In genomic region chr16:75593308-75593707, GRCh38 we compare ENCODE assay signal across 20 cellular contexts. TPM values are rescaled to one million over a fixed set of nuclear protein-coding genes. Genes with fewer than 3 reads are reported as not detected.
DNase-seq lines count a peak whose midpoint lies in the region; FAIRE-seq and TF ChIP-seq lines count a peak whose summit lies in the region.
"Had no signal": no experiment of that assay in that cellular context is flagged by ENCODE, and none has a peak within 500 bp of the region (broad histone marks: within the 10 kb centered on the region; RNA-seq: fewer than 3 reads in every experiment).

No MANE protein-coding gene starts in this region.

- DNase-seq in A673 (ENCODE audit: low spot score) = peak; percentile 28
- DNase-seq in H9 = no peak
- no peak for DNase-seq in astrocyte (ENCODE audit: low read depth)
- DNase-seq in NCI-H1105 (lab: John Stamatoyannopoulos, UW) = no peak
- DNase-seq in mammary epithelial cell = no peak
- DNase-seq in GM12892 (ENCODE audit: insufficient read length) = no peak
- DNase-seq: activated CD4-positive, alpha-beta T cell treated with anti-CD3 and anti-CD28 coated beads for 1 hour; activated naive CD4-positive, alpha-beta T cell; activated T-cell treated with anti-CD3 and anti-CD28 coated beads, Interleukin-2, amount 50 U/mL, for 4 hours; effector CD8-positive, alpha-beta T cell; Kasumi-1; left cardiac atrium; NCI-H1930; NCI-H226; Peyer's patch; transverse colon had no signal

- TF ChIP-seq POLR2A in GM12892 (IDR thresholded peaks at IDR 0.05; ENCODE audit: low read depth, low read length) = no peak

- dilution Hi-C loops in mammary epithelial cell (cut with HindIII; ENCODE audit: low sequenced_read_pairs) = no loop called here

- H3K9me3 Mint-ChIP-seq in H9 = peaks cover 2 to 9% of the 10 kb centered on the region in 2 experiments; a peak in 4 of 5 replicates
- H3K9me3 Mint-ChIP-seq in astrocyte (ENCODE audit: unreplicated experiment) = no peaks in the 10 kb centered on the region

- H4K20me1 ChIP-seq in H9 (ENCODE audit: control insufficient read depth, insufficient read depth, insufficient read length) (no peaks in the 10 kb centered on the region), astrocyte (ENCODE audit: insufficient read depth, low read length) (peaks cover 3% of the 10 kb centered on the region), mammary epithelial cell (ENCODE audit: insufficient read depth, low read length) (no peaks in the 10 kb centered on the region)

- no peak overlapping the region for H3T11ph ChIP-seq in H9 (ENCODE audit: low read length)

- no peak overlapping the region for H3K18ac ChIP-seq in H9 (ENCODE audit: insufficient read length, low read depth, low read length)

- no peak overlapping the region for H3K4me3 ChIP-seq in A673 (ENCODE audit: low read depth, low read length, poor library complexity, severe bottlenecking)
- H3K4me3 ChIP-seq in astrocyte (ENCODE audit: insufficient read depth, low read depth, low read length) = no peak overlapping the region
- no peak overlapping the region for H3K4me3 ChIP-seq in mammary epithelial cell (replicated peaks in 1 of 3; ENCODE audit: insufficient read depth in 1 of 3, low read depth in 2 of 3, low read length in 3 of 3)
- H3K4me3 ChIP-seq: breast epithelium, Peyer's patch, prostate gland, transverse colon had no signal

- H4K5ac ChIP-seq in H9 (ENCODE audit: insufficient read length, low read depth, low read length) = no peak overlapping the region

- intact Hi-C loops in A673 (cut with micrococcal nuclease; ENCODE audit: unreplicated experiment) = no loop called here
- intact Hi-C loops in mammary epithelial cell (cut with micrococcal nuclease) = no loop called here

- no peak overlapping the region for H2BK5ac ChIP-seq in H9 (ENCODE audit: insufficient read length, low read length)

- H3K27me3 Mint-ChIP-seq in H9 (ENCODE audit: low read depth) = no peaks in the 10 kb centered on the region
- H3K27me3 Mint-ChIP-seq in astrocyte (ENCODE audit: low read depth, unreplicated experiment) = no peaks in the 10 kb centered on the region

- H2BK20ac ChIP-seq in H9 (ENCODE audit: low read depth, low read length, poor library complexity, severe bottlenecking) = no peak overlapping the region

- POLR2A ChIA-PET in A673 (lab: Charles Lee; ENCODE audit: low non-redundant PET) = no interaction called here

- no peak overlapping the region for H3K4ac ChIP-seq in H9 (ENCODE audit: low read depth, low read length)

- H3K4me2 ChIP-seq in H9 (ENCODE audit: insufficient read depth, insufficient read length, low read length) (peak overlapping the region; percentile 66), astrocyte (ENCODE audit: low read length) (no peak overlapping the region), mammary epithelial cell (ENCODE audit: insufficient read depth, low read depth, low read length) (no peak overlapping the region)

- no peak overlapping the region for H3K14ac ChIP-seq in H9 (ENCODE audit: insufficient read depth, low read length)

- no peak for FAIRE-seq in astrocyte (lab: Jason Lieb, UNC)
- FAIRE-seq in GM12892 (lab: Jason Lieb, UNC) = no peak
- FAIRE-seq: GM12891 had no signal

- H3K36me3 ChIP-seq in A673 (ENCODE audit: insufficient read depth, low read length, poor library complexity, severe bottlenecking) (peaks cover 9% of the 10 kb centered on the region), astrocyte (ENCODE audit: insufficient read depth, low read length) (no peaks in the 10 kb centered on the region), mammary epithelial cell (ENCODE audit: insufficient read depth, low read length) (peaks cover 3% of the 10 kb centered on the region)
- H3K36me3 ChIP-seq: breast epithelium, prostate gland, transverse colon had no signal

- no peaks in the 10 kb centered on the region for H3K9me3 ChIP-seq in A673 (ENCODE audit: low read depth, low read length, poor library complexity, severe bottlenecking)
- H3K9me3 ChIP-seq in H9 (ENCODE audit: control insufficient read depth, low read depth, low read length) = no peaks in the 10 kb centered on the region
- H3K9me3 ChIP-seq in astrocyte (ENCODE audit: insufficient read depth, low read depth, low read length) = no peaks in the 10 kb centered on the region
- H3K9me3 ChIP-seq in mammary epithelial cell (replicated peaks; ENCODE audit: insufficient read depth, low read length) = no peaks in the 10 kb centered on the region
- H3K9me3 ChIP-seq: breast epithelium, Peyer's patch, prostate gland, transverse colon had no signal

- no peak overlapping the region for H2BK120ac ChIP-seq in H9 (ENCODE audit: low read depth, low read length, poor library complexity, severe bottlenecking)

- no peaks in the 10 kb centered on the region for H3K23me2 ChIP-seq in H9 (ENCODE audit: insufficient read length, low read depth, low read length, poor library complexity, severe bottlenecking)

- H3K56ac ChIP-seq in H9 (ENCODE audit: insufficient read length, low read depth, low read length) = no peak overlapping the region

- no peak overlapping the region for H3K23ac ChIP-seq in H9 (ENCODE audit: insufficient read length, low read depth, low read length)

- TF ChIP-seq CTCF in A673 (conservative IDR thresholded peaks at IDR 0.05; ENCODE audit: low read depth, low read length) (no peak), H9 (conservative IDR thresholded peaks at IDR 0.05) (no peak), astrocyte (IDR thresholded peaks at IDR 0.05; ENCODE audit: insufficient read depth, low read depth, low read length) (no peak), mammary epithelial cell (conservative IDR thresholded peaks at IDR 0.05 in 1 of 2, IDR thresholded peaks at IDR 0.05 in 1 of 2; ENCODE audit: extremely low read depth in 1 of 2, insufficient read depth in 1 of 2, low read depth in 1 of 2, low read length in 2 of 2) (no peak)

- H2AK5ac ChIP-seq in H9 (ENCODE audit: insufficient read length, low read length) = no peak overlapping the region

- no peak overlapping the region for H2BK12ac ChIP-seq in H9 (ENCODE audit: insufficient read length, low read depth, low read length)

- H3K4me1 ChIP-seq in A673 (ENCODE audit: insufficient read depth, low read length, poor library complexity, severe bottlenecking) (peaks cover 30% of the 10 kb centered on the region), H9 (ENCODE audit: insufficient read depth, low read length) (peaks cover 5% of the 10 kb centered on the region; the same call in 1 of the 2 replicates), astrocyte (ENCODE audit: insufficient read depth, low read length) (peaks cover 29% of the 10 kb centered on the region), mammary epithelial cell (ENCODE audit: insufficient read depth, low read length) (no peaks in the 10 kb centered on the region)
- H3K4me1 ChIP-seq: breast epithelium, Peyer's patch, prostate gland had no signal

- BruUV-seq in A673 (replicated peaks; lab: Mats Ljungman, UMichigan) (no TSS peak), mammary epithelial cell (replicated peaks; lab: Mats Ljungman, UMichigan) (no TSS peak)

- H3K4me1 Mint-ChIP-seq in H9 (peaks cover 39 to 43% of the 10 kb centered on the region in 2 experiments), astrocyte (ENCODE audit: low read depth, unreplicated experiment) (peaks cover 26% of the 10 kb centered on the region)

- H4K91ac ChIP-seq in H9 (ENCODE audit: insufficient read length, low read depth, low read length) = no peak overlapping the region

- H2AFZ ChIP-seq in H9 (ENCODE audit: low read length) (no peak overlapping the region), astrocyte (ENCODE audit: low read depth, low read length) (no peak overlapping the region), mammary epithelial cell (ENCODE audit: low read depth, low read length) (no peak overlapping the region)

- H3K36me3 Mint-ChIP-seq in H9 (ENCODE audit: insufficient read depth in 1 of 3, low read depth in 3 of 3) = peaks cover 16 to 25% (median 22%) of the 10 kb centered on the region in 3 experiments
- H3K36me3 Mint-ChIP-seq in astrocyte (ENCODE audit: low read depth, unreplicated experiment) = peaks cover 17% of the 10 kb centered on the region

- H3K27me3 ChIP-seq in A673 (replicated peaks; ENCODE audit: insufficient read depth, low read depth, low read length, poor library complexity) (no peaks in the 10 kb centered on the region), H9 (ENCODE audit: insufficient read depth, low read length) (no peaks in the 10 kb centered on the region), astrocyte (ENCODE audit: insufficient read depth, low read length) (no peaks in the 10 kb centered on the region), mammary epithelial cell (ENCODE audit: insufficient read depth, low read length) (no peaks in the 10 kb centered on the region)
- H3K27me3 ChIP-seq: breast epithelium, Peyer's patch, transverse colon had no signal

- no CpG with 5 or more reads among the region's 6 CpGs for WGBS in H9 (ENCODE audit: extremely low coverage, insufficient read length, low lambda C conversion rate)
- 99% methylated on average over 6 of the region's 6 CpGs for WGBS in mammary epithelial cell (ENCODE audit: low coverage, missing lambda C conversion rate)

- H3K79me2 ChIP-seq in H9 (ENCODE audit: insufficient read depth, low read length) = no peaks in the 10 kb centered on the region; the same call in 1 of the 2 replicates
- no peaks in the 10 kb centered on the region for H3K79me2 ChIP-seq in astrocyte (ENCODE audit: insufficient read depth, low read length)
- no peaks in the 10 kb centered on the region for H3K79me2 ChIP-seq in mammary epithelial cell (ENCODE audit: insufficient read depth, low read length)

- in situ Hi-C loops in mammary epithelial cell (cut with MboI; ENCODE audit: low sequenced_read_pairs in 2 of 2) = no loop called here

- H3K9ac ChIP-seq in H9 (ENCODE audit: extremely low read depth, insufficient read length, low read length) (no peak overlapping the region), astrocyte (ENCODE audit: low read length) (no peak overlapping the region), mammary epithelial cell (ENCODE audit: insufficient read depth, low read length) (no peak overlapping the region)

- H3K27ac Mint-ChIP-seq in H9 (peak overlapping the region in 2 of 3 experiments; percentile 22 to 71; a peak in 3 of 7 replicates), astrocyte (ENCODE audit: unreplicated experiment) (peak overlapping the region; percentile 31)

- CTCF ChIA-PET in A673 (lab: Charles Lee) (no interaction called here), mammary epithelial cell (lab: Charles Lee; ENCODE audit: low non-redundant PET) (interaction anchor here (0.6 kb wide), 1 partner anchor 28 kb away, joined by 4 read pairs; no protein-coding TSS in a partner anchor)

- no peaks in the 10 kb centered on the region for H3K79me1 ChIP-seq in H9 (ENCODE audit: insufficient read depth, low read depth, low read length, poor library complexity, severe bottlenecking)

- H2BK15ac ChIP-seq in H9 (ENCODE audit: low read depth, low read length) = no peak overlapping the region; the same call in 1 of the 2 replicates

- no peak overlapping the region; a peak in 1 of 5 replicates for H3K4me3 Mint-ChIP-seq in H9
- H3K4me3 Mint-ChIP-seq in astrocyte (ENCODE audit: unreplicated experiment) = no peak overlapping the region
- H3K4me3 Mint-ChIP-seq: activated T-cell treated with anti-CD3 and anti-CD28 coated beads, Interleukin-2, amount 50 U/mL, for 4 hours had no signal

- peak overlapping the region; percentile 78 for H3K27ac ChIP-seq in A673 (ENCODE audit: low read depth, low read length, poor library complexity, severe bottlenecking)
- peak overlapping the region; percentile 32 for H3K27ac ChIP-seq in H9 (ENCODE audit: insufficient read length, low read depth, low read length)
- peak overlapping the region; percentile 85 for H3K27ac ChIP-seq in astrocyte (ENCODE audit: low read depth, low read length)
- H3K27ac ChIP-seq in mammary epithelial cell (ENCODE audit: insufficient read depth, low read depth, low read length) = no peak overlapping the region
- H3K27ac ChIP-seq: C4-2B, prostate gland had no signal

- H4K8ac ChIP-seq in H9 (replicated peaks; ENCODE audit: insufficient read length, low read depth, low read length) = no peak overlapping the region

RNA-seq across cellular contexts. Expression of gene GABARAPL2, which starts 27.1 kb away (rescaled TPM):
- total RNA-seq in A673 (2021) = 88.8 and 95.4 TPM in 2 replicates
- 60.5 and 62.6 TPM in 2 replicates for total RNA-seq in H9 (2021)
- 108 and 109 TPM in 2 replicates for total RNA-seq in astrocyte
- 10 to 100 TPM; 41.2 to 63.2 TPM for total RNA-seq in mammary epithelial cell
- polyA plus RNA-seq in mammary epithelial cell = 76.8 TPM
- polyA minus RNA-seq in mammary epithelial cell = 49.6 TPM
- polyA plus RNA-seq in GM12892 (2012; ENCODE audit: missing spikeins) = 170 TPM

RNA-seq across cellular contexts. Expression of gene ADAT1, which starts 29.8 kb away (rescaled TPM):
- total RNA-seq in A673 (2021) = 65.3 and 79.7 TPM in 2 replicates
- total RNA-seq in H9 (2021) = 42.4 and 54.2 TPM in 2 replicates
- total RNA-seq in astrocyte = 37.4 and 37.9 TPM in 2 replicates
- 10 to 100 TPM; 62.0 to 86.5 TPM for total RNA-seq in mammary epithelial cell
- 36.3 TPM for polyA plus RNA-seq in mammary epithelial cell
- 23.8 TPM for polyA minus RNA-seq in mammary epithelial cell
- polyA plus RNA-seq in GM12892 (2012; ENCODE audit: missing spikeins) = 32.1 TPM

RNA-seq across cellular contexts. Expression of gene TMEM231, which starts 37.3 kb away (rescaled TPM):
- total RNA-seq in A673 (2021) (17.3 and 19.4 TPM in 2 replicates), H9 (2021) (3.4 and 5.2 TPM in 2 replicates), astrocyte (10.5 and 10.7 TPM in 2 replicates), mammary epithelial cell (10 to 100 TPM; 13.8 to 21.2 TPM)
- 27.8 TPM for polyA plus RNA-seq in mammary epithelial cell
- 23.9 TPM for polyA minus RNA-seq in mammary epithelial cell
- 4.0 TPM for polyA plus RNA-seq in GM12892 (2012; ENCODE audit: missing spikeins)

RNA-seq across cellular contexts. Expression of gene KARS1, which starts 54.2 kb away (rescaled TPM):
- total RNA-seq in A673 (2021) = 244 and 253 TPM in 2 replicates
- total RNA-seq in H9 (2021) = 181 and 183 TPM in 2 replicates
- total RNA-seq in astrocyte = 150 and 155 TPM in 2 replicates
- total RNA-seq in mammary epithelial cell = 100 to 1,000 TPM; 114 to 162 TPM
- 165 TPM for polyA plus RNA-seq in mammary epithelial cell
- 178 TPM for polyA minus RNA-seq in mammary epithelial cell
- polyA plus RNA-seq in GM12892 (2012; ENCODE audit: missing spikeins) = 154 TPM

RNA-seq across cellular contexts. Expression of gene TERF2IP, which starts 54.3 kb away (rescaled TPM):
- total RNA-seq in A673 (2021) (43.0 and 48.5 TPM in 2 replicates), H9 (2021) (15.6 and 15.9 TPM in 2 replicates), astrocyte (57.4 and 65.7 TPM in 2 replicates), mammary epithelial cell (10 to 100 TPM; 31.7 to 40.3 TPM)
- 15.5 TPM for polyA plus RNA-seq in mammary epithelial cell
- polyA minus RNA-seq in mammary epithelial cell = 2.8 TPM
- 59.8 TPM for polyA plus RNA-seq in GM12892 (2012; ENCODE audit: missing spikeins)
